ENCODE assay signal across 21 cellular contexts in the genomic region with DNA sequence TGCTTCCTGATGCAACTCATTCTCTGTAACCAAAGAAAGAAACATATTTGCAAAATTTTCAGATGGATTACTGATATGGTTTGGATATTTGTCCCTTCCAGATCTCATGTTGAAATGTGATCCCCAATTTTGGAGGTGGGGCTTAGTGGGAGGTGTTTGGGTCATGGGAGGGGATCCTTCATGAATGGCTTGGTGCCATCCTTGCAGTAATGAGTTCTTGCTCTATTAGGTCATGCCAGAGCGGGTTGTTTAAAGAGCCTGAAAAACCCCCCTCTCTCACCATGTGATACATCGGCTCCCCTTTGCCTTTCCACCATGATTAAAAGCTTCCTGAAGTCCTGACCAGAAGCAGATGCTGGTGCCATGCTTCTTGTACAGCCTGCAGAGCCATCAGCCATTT. TPM values are rescaled to one million over a fixed set of nuclear protein-coding genes. Genes with fewer than 3 reads are reported as not detected.
"Had no signal": no experiment of that assay in that cellular context is flagged by ENCODE, and none has a peak within 500 bp of the region (broad histone marks: within the 10 kb centered on the region; RNA-seq: fewer than 3 reads in every experiment).

No MANE protein-coding gene starts in this region.

- ATAC-seq: activated CD8-positive, alpha-beta T cell treated with anti-CD3 and anti-CD28 coated beads for 36 hours; gastrocnemius medialis; heart left ventricle; natural killer cell; WTC11 had no signal

- H3K9me3 ChIP-seq: colonic mucosa, gastrocnemius medialis, heart left ventricle, transverse colon, uterus had no signal

- DNase-seq: activated CD4-positive, alpha-beta T cell treated with anti-CD3 and anti-CD28 coated beads for 48 hours; activated CD8-positive, alpha-beta T cell treated with anti-CD3 and anti-CD28 coated beads for 36 hours; activated naive CD4-positive, alpha-beta T cell treated with Interleukin-2 at 50 U/mL for 16 hours; activated naive CD8-positive, alpha-beta T cell treated with anti-CD3 and anti-CD28 coated beads, Interleukin-2, amount 10 ng/mL, durations not matched to agents 7 days and 5 days; activated T-cell treated with anti-CD3 and anti-CD28 coated beads, Interleukin-2, amount 50 U/mL, for 24 hours; brain microvascular endothelial cell; central memory CD4-positive, alpha-beta T cell; colonic mucosa; gastrocnemius medialis; heart left ventricle; kidney glomerular epithelial cell; natural killer cell; posterior cingulate gyrus; stimulated activated CD4-positive, alpha-beta T cell treated with anti-CD3 and anti-CD28 coated beads, Interleukin-12 subunit alpha, Interleukin-12 subunit beta, amount 100 ng/mL, for 4 hours; stimulated activated CD4-positive, alpha-beta T cell treated with anti-CD3 and anti-CD28 coated beads, Interleukin-1b, Interleukin-23, amount 100 ng/mL, for 48 hours; stimulated activated CD8-positive, alpha-beta memory T cell treated with anti-CD3 and anti-CD28 coated beads, Interleukin-4, amount 100 ng/mL, for 48 hours; stimulated activated naive CD4-positive, alpha-beta T cell treated with Interleukin-2 at 50 U/mL for 16 hours; transverse colon; uterus had no signal

- H3K27ac ChIP-seq: brain microvascular endothelial cell, colonic mucosa had no signal

- H3K4me1 ChIP-seq: colonic mucosa, uterus had no signal

- H3K36me3 ChIP-seq: brain microvascular endothelial cell, colonic mucosa, gastrocnemius medialis, heart left ventricle, transverse colon, uterus had no signal

- H3K4me3 ChIP-seq: colonic mucosa, gastrocnemius medialis, heart left ventricle, transverse colon, uterus had no signal

- H3K27me3 ChIP-seq: brain microvascular endothelial cell, colonic mucosa, gastrocnemius medialis, heart left ventricle, transverse colon, uterus had no signal

RNA-seq across cellular contexts. Expression of a gene that starts 43.8 kb away (rescaled TPM):
- total RNA-seq: activated CD8-positive, alpha-beta T cell treated with anti-CD3 and anti-CD28 coated beads for 36 hours; activated naive CD8-positive, alpha-beta T cell treated with anti-CD3 and anti-CD28 coated beads, Interleukin-2, amount 10 ng/mL, durations not matched to agents 7 days and 5 days; activated T-helper 2 cell treated with anti-CD3 and anti-CD28 coated beads, Interferon-gamma antibody, Interleukin-2, Interleukin-4, amounts not matched to agents 10 μg/mL and 5 μg/mL and 100 μg/mL, durations not matched to agents 14 hours and 24 hours and 36 hours had no signal
